Comparison of ENCODE assay signal across 2 cellular contexts in the genomic region with DNA sequence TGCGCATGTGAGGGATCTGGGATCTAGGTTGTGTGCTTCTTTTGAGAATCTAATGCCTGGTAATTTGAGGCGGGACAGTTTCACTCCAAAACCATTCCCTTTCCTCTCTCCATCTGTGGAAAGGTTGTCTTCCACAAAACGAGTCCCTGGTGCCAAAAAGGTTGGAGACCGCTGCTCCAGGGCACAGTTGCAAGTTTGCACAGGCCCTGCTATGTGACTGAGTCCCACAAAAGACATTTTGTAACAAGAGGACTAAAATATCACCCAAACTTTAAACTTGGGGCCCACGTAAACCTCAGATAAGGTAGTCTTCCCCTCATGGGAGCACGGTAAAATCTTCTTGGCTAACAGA.
TF ChIP-seq lines count a peak whose summit lies in the region.

No MANE protein-coding gene starts in this region.

TF ChIP-seq in HCT116, 20 proteins besides CTCF, POLR2A, EP300 and RAD21:
- TF ChIP-seq, protein P1, sequence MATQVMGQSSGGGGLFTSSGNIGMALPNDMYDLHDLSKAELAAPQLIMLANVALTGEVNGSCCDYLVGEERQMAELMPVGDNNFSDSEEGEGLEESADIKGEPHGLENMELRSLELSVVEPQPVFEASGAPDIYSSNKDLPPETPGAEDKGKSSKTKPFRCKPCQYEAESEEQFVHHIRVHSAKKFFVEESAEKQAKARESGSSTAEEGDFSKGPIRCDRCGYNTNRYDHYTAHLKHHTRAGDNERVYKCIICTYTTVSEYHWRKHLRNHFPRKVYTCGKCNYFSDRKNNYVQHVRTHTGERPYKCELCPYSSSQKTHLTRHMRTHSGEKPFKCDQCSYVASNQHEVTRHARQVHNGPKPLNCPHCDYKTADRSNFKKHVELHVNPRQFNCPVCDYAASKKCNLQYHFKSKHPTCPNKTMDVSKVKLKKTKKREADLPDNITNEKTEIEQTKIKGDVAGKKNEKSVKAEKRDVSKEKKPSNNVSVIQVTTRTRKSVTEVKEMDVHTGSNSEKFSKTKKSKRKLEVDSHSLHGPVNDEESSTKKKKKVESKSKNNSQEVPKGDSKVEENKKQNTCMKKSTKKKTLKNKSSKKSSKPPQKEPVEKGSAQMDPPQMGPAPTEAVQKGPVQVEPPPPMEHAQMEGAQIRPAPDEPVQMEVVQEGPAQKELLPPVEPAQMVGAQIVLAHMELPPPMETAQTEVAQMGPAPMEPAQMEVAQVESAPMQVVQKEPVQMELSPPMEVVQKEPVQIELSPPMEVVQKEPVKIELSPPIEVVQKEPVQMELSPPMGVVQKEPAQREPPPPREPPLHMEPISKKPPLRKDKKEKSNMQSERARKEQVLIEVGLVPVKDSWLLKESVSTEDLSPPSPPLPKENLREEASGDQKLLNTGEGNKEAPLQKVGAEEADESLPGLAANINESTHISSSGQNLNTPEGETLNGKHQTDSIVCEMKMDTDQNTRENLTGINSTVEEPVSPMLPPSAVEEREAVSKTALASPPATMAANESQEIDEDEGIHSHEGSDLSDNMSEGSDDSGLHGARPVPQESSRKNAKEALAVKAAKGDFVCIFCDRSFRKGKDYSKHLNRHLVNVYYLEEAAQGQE (IDR thresholded peaks at IDR 0.05; ENCODE audit: low read depth): no peak
- no peak for TF ChIP-seq ZNF274 (IDR thresholded peaks at IDR 0.05; ENCODE audit: low read depth, low read length)
- no peak for TF ChIP-seq CEBPB (IDR thresholded peaks at IDR 0.05; ENCODE audit: low read depth)

TF ChIP-seq in H1, 55 proteins besides CTCF, POLR2A, EP300 and RAD21:
- TF ChIP-seq, protein P2, sequence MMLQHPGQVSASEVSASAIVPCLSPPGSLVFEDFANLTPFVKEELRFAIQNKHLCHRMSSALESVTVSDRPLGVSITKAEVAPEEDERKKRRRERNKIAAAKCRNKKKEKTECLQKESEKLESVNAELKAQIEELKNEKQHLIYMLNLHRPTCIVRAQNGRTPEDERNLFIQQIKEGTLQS (IDR thresholded peaks at IDR 0.05; ENCODE audit: insufficient read depth, low read depth, low read length): no peak
- TF ChIP-seq HDAC6 (IDR thresholded peaks at IDR 0.05; ENCODE audit: low read depth, low read length): no peak
- TF ChIP-seq NRF1 (IDR thresholded peaks at IDR 0.05; ENCODE audit: low read depth, low read length): no peak
- TF ChIP-seq CREB1 (IDR thresholded peaks at IDR 0.05): no peak
- no peak for TF ChIP-seq RNF2 (IDR thresholded peaks at IDR 0.05; ENCODE audit: borderline replicate concordance, low read depth, low read length, missing control alignments, poor library complexity, severe bottlenecking)
- TF ChIP-seq KDM1A (IDR thresholded peaks at IDR 0.05; ENCODE audit: borderline replicate concordance, low read length): no peak
- no peak for TF ChIP-seq RXRA (IDR thresholded peaks at IDR 0.05; ENCODE audit: insufficient read depth, low read depth, low read length)
- TF ChIP-seq SP1 (IDR thresholded peaks at IDR 0.05; ENCODE audit: low read depth, low read length): no peak
- TF ChIP-seq CHD1 (IDR thresholded peaks at IDR 0.05; ENCODE audit: low read depth, low read length): no peak
- TF ChIP-seq FOSL1 (IDR thresholded peaks at IDR 0.05; ENCODE audit: insufficient read depth, low read depth, low read length): no peak
- TF ChIP-seq, protein P3, sequence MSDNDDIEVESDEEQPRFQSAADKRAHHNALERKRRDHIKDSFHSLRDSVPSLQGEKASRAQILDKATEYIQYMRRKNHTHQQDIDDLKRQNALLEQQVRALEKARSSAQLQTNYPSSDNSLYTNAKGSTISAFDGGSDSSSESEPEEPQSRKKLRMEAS (IDR thresholded peaks at IDR 0.05): no peak
- no peak for TF ChIP-seq ATF2 (IDR thresholded peaks at IDR 0.05; ENCODE audit: low read length)
